In genomic region chr1:154911691-154912550, GRCh38 we compare ENCODE assay signal across 30 cellular contexts. TPM values are rescaled to one million over a fixed set of nuclear protein-coding genes. Genes with fewer than 3 reads are reported as not detected.
A peak's percentile ranks its signal among the peaks of the same experiment; 100 is the strongest.
DNase-seq lines count a peak whose midpoint lies in the region; ATAC-seq and TF ChIP-seq lines count a peak whose summit lies in the region.
"Had no signal": no experiment of that assay in that cellular context is flagged by ENCODE, and none has a peak within 500 bp of the region (broad histone marks: within the 10 kb centered on the region; RNA-seq: fewer than 3 reads in every experiment).

No MANE protein-coding gene starts in this region.

- intact Hi-C loops in heart left ventricle (cut with DNase I) = loop anchor here in 1 of 10 donors (2.0 kb wide), 1 partner anchor 29 kb away; no protein-coding TSS in a partner anchor
- intact Hi-C loops in posterior vena cava (cut with DNase I) = no loop called here

- no peaks in the 10 kb centered on the region for H3K36me3 ChIP-seq in heart left ventricle
- H3K36me3 ChIP-seq: ascending aorta had no signal

- no peak overlapping the region for H3K4me3 ChIP-seq in heart left ventricle
- H3K4me3 ChIP-seq: ascending aorta, BLaER1, gastroesophageal sphincter, GM23248 had no signal

- peak; percentile 75 to 85 (median 80) for ATAC-seq in heart left ventricle
- ATAC-seq in stimulated activated naive B cell treated with anti-CD40 and anti-IgM and Interleukin-4, amounts not matched to agents 10 μg/mL and 1 μg/mL and 100 μg/mL, for 72 hours (replicated peaks) = no peak
- ATAC-seq: activated CD4-positive, alpha-beta T cell treated with anti-CD3 and anti-CD28 coated beads for 36 hours; gastroesophageal sphincter; stimulated activated memory B cell treated with anti-CD40 and anti-IgM and Interleukin-4, amounts not matched to agents 10 μg/mL and 1 μg/mL and 100 μg/mL, for 72 hours had no signal

- H3K4me1 ChIP-seq in heart left ventricle = peaks cover 0 to 20% (median 4%) of the 10 kb centered on the region in 12 donors
- H3K4me1 ChIP-seq: ascending aorta, BLaER1, Caco-2, gastroesophageal sphincter had no signal

- CTCF ChIA-PET in RWPE1 (lab: Yijun Ruan, JAX) = interaction anchor here (0.6 to 0.8 kb wide), 2 partner anchors 33 to 439 kb away, joined by 3 read pairs; no protein-coding TSS in a partner anchor

- POLR2A ChIA-PET in RWPE1 (lab: Yijun Ruan, JAX; ENCODE audit: low non-redundant PET) = no interaction called here

- TF ChIP-seq POLR2A in heart left ventricle (IDR thresholded peaks at IDR 0.05) = no peak

- no peak overlapping the region for H3K4me3 Mint-ChIP-seq in stimulated activated naive B cell treated with anti-CD40 and anti-IgM and Interleukin-4, amounts not matched to agents 10 μg/mL and 1 μg/mL and 100 μg/mL, for 72 hours
- H3K4me3 Mint-ChIP-seq: activated CD4-positive, alpha-beta T cell treated with anti-CD3 and anti-CD28 coated beads for 36 hours; activated naive CD8-positive, alpha-beta T cell treated with anti-CD3 and anti-CD28 coated beads, Interleukin-2, amount 10 ng/mL, durations not matched to agents 7 days and 5 days; central memory CD8-positive, alpha-beta T cell; immature natural killer cell; stimulated activated memory B cell treated with anti-CD40 and anti-IgM and Interleukin-4, amounts not matched to agents 10 μg/mL and 1 μg/mL and 100 μg/mL, for 72 hours; T-helper 2 cell treated with Interferon-gamma antibody and Interleukin-4, amounts not matched to agents 5 μg/mL and 100 μg/mL, for 36 hours had no signal

- peaks cover 0 to 3% (median 0%) of the 10 kb centered on the region in 12 donors for H3K9me3 ChIP-seq in heart left ventricle
- H3K9me3 ChIP-seq: ascending aorta, Caco-2, gastroesophageal sphincter, SK-N-SH had no signal

- H3K36me3 Mint-ChIP-seq in stimulated activated naive B cell treated with anti-CD40 and anti-IgM and Interleukin-4, amounts not matched to agents 10 μg/mL and 1 μg/mL and 100 μg/mL, for 72 hours = peaks cover 10 to 11% of the 10 kb centered on the region in 2 donors

- no peak overlapping the region for H3K27ac Mint-ChIP-seq in stimulated activated naive B cell treated with anti-CD40 and anti-IgM and Interleukin-4, amounts not matched to agents 10 μg/mL and 1 μg/mL and 100 μg/mL, for 72 hours
- H3K27ac Mint-ChIP-seq: activated CD4-positive, alpha-beta T cell treated with anti-CD3 and anti-CD28 coated beads for 36 hours; activated naive CD8-positive, alpha-beta T cell treated with anti-CD3 and anti-CD28 coated beads, Interleukin-2, amount 10 ng/mL, durations not matched to agents 7 days and 5 days; immature natural killer cell; stimulated activated memory B cell treated with anti-CD40 and anti-IgM and Interleukin-4, amounts not matched to agents 10 μg/mL and 1 μg/mL and 100 μg/mL, for 72 hours; T-helper 2 cell treated with Interferon-gamma antibody and Interleukin-4, amounts not matched to agents 5 μg/mL and 100 μg/mL, for 36 hours had no signal

- WGBS in heart left ventricle, 4 donors = 72 to 80% (median 76%) methylated on average over 7 to 8 of the region's 8 CpGs

- peaks cover 0 to 2% of the 10 kb centered on the region in 2 donors for H3K9me3 Mint-ChIP-seq in stimulated activated naive B cell treated with anti-CD40 and anti-IgM and Interleukin-4, amounts not matched to agents 10 μg/mL and 1 μg/mL and 100 μg/mL, for 72 hours
- H3K9me3 Mint-ChIP-seq: central memory CD8-positive, alpha-beta T cell; immature natural killer cell had no signal

- H3K27ac ChIP-seq in C4-2B (peak overlapping the region; percentile 3), RWPE1 (peak overlapping the region; percentile 51), heart left ventricle (peak overlapping the region in 10 of 12 donors; percentile 7 to 74 (median 42))
- H3K27ac ChIP-seq: ascending aorta, BLaER1, gastroesophageal sphincter, GM23248 had no signal

- DNase-seq in RWPE1 (ENCODE audit: low spot score) (no peak), heart left ventricle (peak in 2 of 5 donors; percentile 39 to 66), posterior vena cava (ENCODE audit: low spot score) (peak; percentile 55), NCI-H1105 treated with DMSO at 0.1 percent for 48 hours (lab: John Stamatoyannopoulos, UW) (no peak), GM20000 (ENCODE audit: low spot score) (no peak), NCI-H1092 (lab: John Stamatoyannopoulos, UW) (no peak)
- no peak for DNase-seq in stimulated activated naive B cell treated with anti-CD40 and anti-IgM and Interleukin-4, amounts not matched to agents 10 μg/mL and 1 μg/mL and 100 μg/mL, for 72 hours
- DNase-seq: activated CD4-positive, alpha-beta T cell treated with anti-CD3 and anti-CD28 coated beads for 36 hours; activated gamma-delta T cell; activated naive CD8-positive, alpha-beta T cell treated with anti-CD3 and anti-CD28 coated beads, Interleukin-2, amount 10 ng/mL, durations not matched to agents 7 days and 5 days; activated T-cell treated with anti-CD3 and anti-CD28 coated beads for 4 hours; Caco-2; dermis blood vessel endothelial cell; GM23248; immature natural killer cell; mesendoderm; NCI-H1092 treated with DMSO at 0.1 percent for 48 hours; NCI-H2081; NCI-H345; NCI-H774; SK-N-SH; stimulated activated CD4-positive, alpha-beta T cell treated with anti-CD3 and anti-CD28 coated beads, Interleukin-4, amount 100 ng/mL, for 24 hours had no signal

- TF ChIP-seq CTCF in C4-2B (conservative IDR thresholded peaks at IDR 0.05) = no peak
- no peak for TF ChIP-seq CTCF in RWPE1 (conservative IDR thresholded peaks at IDR 0.05; ENCODE audit: low read depth)
- no peak for TF ChIP-seq CTCF in heart left ventricle (IDR thresholded peaks at IDR 0.05)
- TF ChIP-seq CTCF in GM20000 (IDR thresholded peaks at IDR 0.05; ENCODE audit: extremely low read depth, missing control alignments) = no peak

- no peaks in the 10 kb centered on the region for H3K27me3 Mint-ChIP-seq in stimulated activated naive B cell treated with anti-CD40 and anti-IgM and Interleukin-4, amounts not matched to agents 10 μg/mL and 1 μg/mL and 100 μg/mL, for 72 hours
- H3K27me3 Mint-ChIP-seq: activated CD4-positive, alpha-beta T cell treated with anti-CD3 and anti-CD28 coated beads for 36 hours; central memory CD8-positive, alpha-beta T cell; stimulated activated memory B cell treated with anti-CD40 and anti-IgM and Interleukin-4, amounts not matched to agents 10 μg/mL and 1 μg/mL and 100 μg/mL, for 72 hours had no signal

- H3K4me1 Mint-ChIP-seq in stimulated activated naive B cell treated with anti-CD40 and anti-IgM and Interleukin-4, amounts not matched to agents 10 μg/mL and 1 μg/mL and 100 μg/mL, for 72 hours = no peaks in the 10 kb centered on the region
- H3K4me1 Mint-ChIP-seq: activated CD4-positive, alpha-beta T cell treated with anti-CD3 and anti-CD28 coated beads for 36 hours; activated naive CD8-positive, alpha-beta T cell treated with anti-CD3 and anti-CD28 coated beads, Interleukin-2, amount 10 ng/mL, durations not matched to agents 7 days and 5 days; central memory CD8-positive, alpha-beta T cell; immature natural killer cell; stimulated activated memory B cell treated with anti-CD40 and anti-IgM and Interleukin-4, amounts not matched to agents 10 μg/mL and 1 μg/mL and 100 μg/mL, for 72 hours had no signal

- H3K27me3 ChIP-seq in heart left ventricle = no peaks in the 10 kb centered on the region
- H3K27me3 ChIP-seq: ascending aorta, BLaER1, gastroesophageal sphincter had no signal

RNA-seq across cellular contexts. Expression of gene PMVK, which starts 24.6 kb away (rescaled TPM):
- total RNA-seq in heart left ventricle (10 to 100 TPM; 12.8 to 50.8 (median 37.5) TPM), posterior vena cava (10 to 100 TPM; 26.5 to 31.5 TPM)
- 10 to 100 TPM; 47.1 to 52.1 TPM for polyA plus RNA-seq in heart left ventricle

RNA-seq across cellular contexts. Expression of gene KCNN3, which starts 41.8 kb away (rescaled TPM):
- total RNA-seq in heart left ventricle (1 to 10 TPM; 1.0 to 4.6 (median 3.0) TPM), posterior vena cava (1 to 10 TPM; 1.9 to 2.0 TPM)
- under 1 TPM; 0.42 to 0.88 TPM for polyA plus RNA-seq in heart left ventricle
- total RNA-seq: fibroblast of lung, GM23248 had no signal
- polyA plus RNA-seq: fibroblast of lung, GM23248, immature natural killer cell had no signal

RNA-seq across cellular contexts. Expression of gene PBXIP1, which starts 44.0 kb away (rescaled TPM):
- total RNA-seq in heart left ventricle = 10 to 100 TPM; 38.2 to 70.4 (median 51.7) TPM
- 10 to 100 TPM; 36.9 to 38.2 TPM for polyA plus RNA-seq in heart left ventricle
- 100 to 1,000 TPM in 1 of 2 donors, 10 to 100 TPM in 1; 95.3 to 138 TPM for total RNA-seq in posterior vena cava

RNA-seq across cellular contexts. Expression of gene PYGO2, which starts 49.7 kb away (rescaled TPM):
- total RNA-seq in heart left ventricle (10 to 100 TPM; 10.7 to 19.2 (median 16.3) TPM), posterior vena cava (10 to 100 TPM; 17.0 to 19.2 TPM)
- polyA plus RNA-seq in heart left ventricle = 10 to 100 TPM in 1 of 2 donors, 1 to 10 TPM in 1; 9.7 to 18.0 TPM

RNA-seq across cellular contexts. Expression of gene SHC1, which starts 58.6 kb away (rescaled TPM):
- total RNA-seq in heart left ventricle (100 to 1,000 TPM in 1 of 9 donors, 10 to 100 TPM in 8; 38.8 to 115 (median 62.4) TPM), posterior vena cava (100 to 1,000 TPM; 135 to 149 TPM)
- 10 to 100 TPM; 23.6 to 93.7 TPM for polyA plus RNA-seq in heart left ventricle

Comparison
In these comparisons a context has a peak if more than half of its experiments do, and no peak if none do; other contexts are left out.
1. ATAC-seq: peak in heart left ventricle (4 of 4); none in stimulated activated naive B cell treated with anti-CD40 and anti-IgM and Interleukin-4, amounts not matched to agents 10 μg/mL and 1 μg/mL and 100 μg/mL, for 72 hours (0 of 2).
2. Peak in every context shown above with its lines, with median percentiles within 50 percentile points of each other: H3K27ac ChIP-seq.